8 cellular contexts compared by ENCODE assay signal in genomic region chr4:53908661-53909078, GRCh38.
DNase-seq lines count a peak whose midpoint lies in the region; ATAC-seq and TF ChIP-seq lines count a peak whose summit lies in the region.

No MANE protein-coding gene starts in this region.

- H3K79me1 ChIP-seq in H9 (ENCODE audit: insufficient read depth, low read depth, low read length, poor library complexity, severe bottlenecking), result no peaks in the 10 kb centered on the region

- no peaks in the 10 kb centered on the region for H3K23me2 ChIP-seq in H9 (ENCODE audit: insufficient read length, low read depth, low read length, poor library complexity, severe bottlenecking)

- H3K4me2 ChIP-seq in H9 (ENCODE audit: insufficient read depth, insufficient read length, low read length), result peak overlapping the region; percentile 44

- no peak overlapping the region for H4K91ac ChIP-seq in H9 (ENCODE audit: insufficient read length, low read depth, low read length)

- intact Hi-C loops in heart right ventricle (cut with DNase I), result loop anchor here (1.0 to 10.0 kb wide), 14 partner anchors 54 to 894 kb away; partner anchors contain the start of gene PDGFRA (in 3 of the 10)

- peak; percentile 75 for TF ChIP-seq CTCF in H9 (conservative IDR thresholded peaks at IDR 0.05)
- peak; percentile 7 to 89 (median 74) for TF ChIP-seq CTCF in heart right ventricle (IDR thresholded peaks at IDR 0.05)

- H2BK5ac ChIP-seq in H9 (ENCODE audit: insufficient read length, low read length), result no peak overlapping the region

- H2AFZ ChIP-seq in H9 (ENCODE audit: low read length), result peak overlapping the region; percentile 92

- no CpG with 5 or more reads among the region's 8 CpGs for WGBS in H9 (ENCODE audit: extremely low coverage, insufficient read length, low lambda C conversion rate)
- 3 to 6% methylated on average over 8 of the region's 8 CpGs for WGBS in heart right ventricle, 2 donors

- H3K4me3 ChIP-seq in adipocyte (ENCODE audit: low read length) (peak overlapping the region; percentile 71), heart right ventricle (peak overlapping the region in 7 of 10 donors; percentile 8 to 30 (median 23))

- no peak overlapping the region for H3T11ph ChIP-seq in H9 (ENCODE audit: low read length)

- DNase-seq in DMS153 (lab: John Stamatoyannopoulos, UW) (peak; percentile 65), H9 (no peak), NCI-H345 treated with DMSO at 0.1 percent for 48 hours (lab: John Stamatoyannopoulos, UW; ENCODE audit: unreplicated experiment) (peak; percentile 3), adipocyte (ENCODE audit: low read depth) (peak; percentile 93), heart right ventricle (peak in 1 of 2 donors; percentile 59), pulmonary artery endothelial cell (ENCODE audit: low read depth, low spot score) (peak; percentile 63), cerebellar nuclear complex (lab: John Stamatoyannopoulos, UW) (no peak)

- H4K20me1 ChIP-seq in H9 (ENCODE audit: control insufficient read depth, insufficient read depth, insufficient read length), result no peaks in the 10 kb centered on the region

- H3K14ac ChIP-seq in H9 (ENCODE audit: insufficient read depth, low read length), result no peak overlapping the region

- no peaks in the 10 kb centered on the region for H3K36me3 Mint-ChIP-seq in H9 (ENCODE audit: insufficient read depth in 1 of 3, low read depth in 3 of 3)

- no peak overlapping the region for H2BK120ac ChIP-seq in H9 (ENCODE audit: low read depth, low read length, poor library complexity, severe bottlenecking)

- H3K27me3 ChIP-seq in H9 (ENCODE audit: insufficient read depth, low read length) (no peaks in the 10 kb centered on the region; the same call in 1 of the 2 replicates), adipocyte (replicated peaks; ENCODE audit: control insufficient read depth, insufficient read depth, low read length) (no peaks in the 10 kb centered on the region), heart right ventricle (peaks cover 0 to 52% (median 27%) of the 10 kb centered on the region in 7 donors)

- peaks cover 15 to 17% of the 10 kb centered on the region in 2 experiments for H3K4me1 Mint-ChIP-seq in H9

- H3K27ac Mint-ChIP-seq in H9, result no peak overlapping the region

- H3K36me3 ChIP-seq in adipocyte (ENCODE audit: control insufficient read depth, insufficient read depth, low read length, severe bottlenecking) (no peaks in the 10 kb centered on the region), heart right ventricle (no peaks in the 10 kb centered on the region)

- no peak overlapping the region for H3K4ac ChIP-seq in H9 (ENCODE audit: low read depth, low read length)

- no peak overlapping the region for H2BK12ac ChIP-seq in H9 (ENCODE audit: insufficient read length, low read depth, low read length)

- H3K27ac ChIP-seq in H9 (ENCODE audit: insufficient read length, low read depth, low read length) (no peak overlapping the region), heart right ventricle (peak overlapping the region in 7 of 10 donors; percentile 10 to 66 (median 51))

- H3K18ac ChIP-seq in H9 (ENCODE audit: insufficient read length, low read depth, low read length), result no peak overlapping the region

- H3K9me3 ChIP-seq in H9 (ENCODE audit: control insufficient read depth, low read depth, low read length) (no peaks in the 10 kb centered on the region), adipocyte (ENCODE audit: control insufficient read depth, low read length) (no peaks in the 10 kb centered on the region), heart right ventricle (no peaks in the 10 kb centered on the region)

- no peak overlapping the region for H3K23ac ChIP-seq in H9 (ENCODE audit: insufficient read length, low read depth, low read length)

- H4K8ac ChIP-seq in H9 (replicated peaks; ENCODE audit: insufficient read length, low read depth, low read length), result no peak overlapping the region

- H4K5ac ChIP-seq in H9 (ENCODE audit: insufficient read length, low read depth, low read length), result no peak overlapping the region

- no peaks in the 10 kb centered on the region for H3K9me3 Mint-ChIP-seq in H9

- no peak overlapping the region for H2BK20ac ChIP-seq in H9 (ENCODE audit: low read depth, low read length, poor library complexity, severe bottlenecking)

- no peak overlapping the region for H3K56ac ChIP-seq in H9 (ENCODE audit: insufficient read length, low read depth, low read length)

- H3K4me1 ChIP-seq in H9 (ENCODE audit: insufficient read depth, low read length), result no peaks in the 10 kb centered on the region
- H3K4me1 ChIP-seq in adipocyte (ENCODE audit: control insufficient read depth, insufficient read depth, low read length), result peaks cover 49% of the 10 kb centered on the region
- H3K4me1 ChIP-seq in heart right ventricle, result peaks cover 4 to 39% (median 26%) of the 10 kb centered on the region in 9 donors

- H2AK5ac ChIP-seq in H9 (ENCODE audit: insufficient read length, low read length), result no peak overlapping the region

- H2BK15ac ChIP-seq in H9 (ENCODE audit: low read depth, low read length), result no peak overlapping the region

- ATAC-seq in heart right ventricle, result peak; percentile 80 to 93 (median 91)
- no peak for ATAC-seq in GM19397 (IDR thresholded peaks at IDR 0.05; ENCODE audit: unreplicated experiment)

- H3K9ac ChIP-seq in H9 (ENCODE audit: extremely low read depth, insufficient read length, low read length) (no peak overlapping the region), adipocyte (ENCODE audit: low read length) (peak overlapping the region; percentile 85)

- H3K27me3 Mint-ChIP-seq in H9 (ENCODE audit: low read depth), result peaks cover 48% of the 10 kb centered on the region

- no peaks in the 10 kb centered on the region for H3K79me2 ChIP-seq in H9 (ENCODE audit: insufficient read depth, low read length)

- H3K4me3 Mint-ChIP-seq in H9, result no peak overlapping the region

Comparison
In these comparisons a context has a peak if more than half of its experiments do, and no peak if none do; other contexts are left out.
1. DNase-seq: peak in DMS153 (single experiment), NCI-H345 treated with DMSO at 0.1 percent for 48 hours (single experiment), adipocyte (single experiment) and pulmonary artery endothelial cell (single experiment); none in H9 (single experiment) and cerebellar nuclear complex (0 of 2).